In genomic region chr5:64768358-64769312, GRCh38 we compare ENCODE assay signal across 8 cellular contexts. TPM values are rescaled to one million over a fixed set of nuclear protein-coding genes. Genes with fewer than 3 reads are reported as not detected.
A peak's percentile ranks its signal among the peaks of the same experiment; 100 is the strongest.
DNase-seq lines count a peak whose midpoint lies in the region; FAIRE-seq and TF ChIP-seq lines count a peak whose summit lies in the region.

Gene CWC27 (plus strand): TSS chr5:64768930. CDS start chr5:64769147, 217 bp downstream.
Gene SREK1IP1 (minus strand): TSS chr5:64768691. CDS start chr5:64768517, 174 bp downstream.

- no peaks in the 10 kb centered on the region for H3K9me3 ChIP-seq in ES-I3 (ENCODE audit: control insufficient read depth, insufficient read depth, low read length)
- no peaks in the 10 kb centered on the region for H3K9me3 ChIP-seq in Loucy (ENCODE audit: insufficient read depth, low read depth, low read length)
- no peaks in the 10 kb centered on the region for H3K9me3 ChIP-seq in stomach smooth muscle (ENCODE audit: control insufficient read depth in 2 of 2, low read length in 2 of 2)

- peak within 1 kb of the TSS; percentile 82 for H3K27ac ChIP-seq in stomach smooth muscle (ENCODE audit: low read length)

- H3K4me1 ChIP-seq in ES-I3 (ENCODE audit: insufficient read depth, low read length) (no peaks in the 10 kb centered on the region; the same call in none of the 2 replicates), Loucy (ENCODE audit: insufficient read depth, low read length, poor library complexity, severe bottlenecking) (peaks cover 72% of the 10 kb centered on the region), stomach smooth muscle (ENCODE audit: control insufficient read depth, insufficient read depth, low read length) (peaks cover 15% of the 10 kb centered on the region)

- peak within 1 kb of the TSS; percentile 92 for H3K4me3 ChIP-seq in Loucy (ENCODE audit: low read length, poor library complexity, severe bottlenecking)
- peak within 1 kb of the TSS; percentile 61 to 74 for H3K4me3 ChIP-seq in foreskin fibroblast (ENCODE audit: low read depth in 1 of 2, low read length in 2 of 2)
- peak within 1 kb of the TSS; percentile 97 to 98 for H3K4me3 ChIP-seq in stomach smooth muscle (ENCODE audit: low read length in 2 of 2)

- H3K36me3 Mint-ChIP-seq in neural crest cell (ENCODE audit: low read depth), result peaks cover 5% of the 10 kb centered on the region

- FAIRE-seq in H54 (lab: Jason Lieb, UNC), result peak; percentile 95

- peaks cover 86% of the 10 kb centered on the region for H3K79me2 ChIP-seq in Loucy (ENCODE audit: insufficient read depth, low read length)

- H3K27me3 ChIP-seq in Loucy (ENCODE audit: insufficient read depth, low read length, poor library complexity, severe bottlenecking) (no peaks in the 10 kb centered on the region), stomach smooth muscle (ENCODE audit: control insufficient read depth in 1 of 2, insufficient read depth in 2 of 2, low read length in 2 of 2) (no peaks in the 10 kb centered on the region)

- H3K4me3 Mint-ChIP-seq in neural crest cell, result peak within 1 kb of the TSS; percentile 100

- H3K9ac ChIP-seq in ES-I3 (ENCODE audit: low read depth, low read length), result peak within 1 kb of the TSS; percentile 90
- peak within 1 kb of the TSS; percentile 89 for H3K9ac ChIP-seq in Loucy (ENCODE audit: low read depth, low read length, poor library complexity, severe bottlenecking)
- H3K9ac ChIP-seq in stomach smooth muscle (ENCODE audit: low read length in 2 of 2), result peak within 1 kb of the TSS; percentile 95 to 96

- peaks cover 6% of the 10 kb centered on the region for H3K36me3 ChIP-seq in ES-I3 (ENCODE audit: insufficient read depth, low read length)
- no peaks in the 10 kb centered on the region for H3K36me3 ChIP-seq in Loucy (ENCODE audit: insufficient read depth, low read length)
- H3K36me3 ChIP-seq in stomach smooth muscle (ENCODE audit: control insufficient read depth in 2 of 2, insufficient read depth in 2 of 2, low read length in 2 of 2), result no peaks in the 10 kb centered on the region

- peak; percentile 55 for DNase-seq in H54 (ENCODE audit: insufficient read length, low spot score)
- DNase-seq in SHP77 treated with DMSO at 0.1 percent for 48 hours (lab: John Stamatoyannopoulos, UW), result peak; percentile 88
- peak; percentile 36 for DNase-seq in activated gamma-delta T cell (lab: John Stamatoyannopoulos, UW)
- peak; percentile 89 to 95 for DNase-seq in foreskin fibroblast
- DNase-seq in neural crest cell (ENCODE audit: low read depth, low spot score), result peak; percentile 67

- no peak for TF ChIP-seq CTCF in Loucy (conservative IDR thresholded peaks at IDR 0.05; ENCODE audit: low read length)
- TF ChIP-seq CTCF in foreskin fibroblast (IDR thresholded peaks at IDR 0.05; ENCODE audit: low read depth, low read length), result peak; percentile 8
- peak; percentile 38 for TF ChIP-seq CTCF in neural crest cell (conservative IDR thresholded peaks at IDR 0.05)

- H2AFZ ChIP-seq in Loucy (ENCODE audit: low read length), result peak within 1 kb of the TSS; percentile 97

- peak within 1 kb of the TSS; percentile 100 for H3K27ac Mint-ChIP-seq in neural crest cell (ENCODE audit: unreplicated experiment)

- H3K9me2 ChIP-seq in Loucy (replicated peaks; ENCODE audit: low read depth, low read length), result no peaks in the 10 kb centered on the region

- peaks cover 10% of the 10 kb centered on the region for H4K20me1 ChIP-seq in Loucy (ENCODE audit: insufficient read depth, low read length, poor library complexity, severe bottlenecking)

- peak within 1 kb of the TSS; percentile 88 for H3K4me2 ChIP-seq in Loucy (ENCODE audit: low read depth, low read length, poor library complexity, severe bottlenecking)

- H3F3A ChIP-seq in Loucy (ENCODE audit: low read depth), result no peaks in the 10 kb centered on the region

- no peaks in the 10 kb centered on the region for H3K9me3 Mint-ChIP-seq in neural crest cell

- H3K4me1 Mint-ChIP-seq in neural crest cell, result peaks cover 40% of the 10 kb centered on the region

- H3K27me3 Mint-ChIP-seq in neural crest cell (ENCODE audit: low read depth), result no peaks in the 10 kb centered on the region

- peak; percentile 64; the same call in 1 of the 2 replicates for TF ChIP-seq POLR2A in H54 (IDR thresholded peaks at IDR 0.05; ENCODE audit: low read depth, low read length)

RNA-seq across cellular contexts. Expression of gene CWC27, which starts in this region (rescaled TPM):
- total RNA-seq in neural crest cell, result 29.4 and 36.5 TPM in 2 replicates

RNA-seq across cellular contexts. Expression of gene SREK1IP1, which starts in this region (rescaled TPM):
- total RNA-seq in neural crest cell, result 26.4 and 28.6 TPM in 2 replicates

Comparison
In these comparisons a context has a peak if more than half of its experiments do, and no peak if none do; other contexts are left out.
1. Peak in every context shown above with its lines: DNase-seq, H3K4me3 ChIP-seq and H3K27ac ChIP-seq.
2. DNase-seq: peak in every context shown above with its lines; median percentile 92 in foreskin fibroblast; 88 in SHP77 treated with DMSO at 0.1 percent for 48 hours; 67 in neural crest cell; 55 in H54; 36 in activated gamma-delta T cell.